In the genomic region with DNA sequence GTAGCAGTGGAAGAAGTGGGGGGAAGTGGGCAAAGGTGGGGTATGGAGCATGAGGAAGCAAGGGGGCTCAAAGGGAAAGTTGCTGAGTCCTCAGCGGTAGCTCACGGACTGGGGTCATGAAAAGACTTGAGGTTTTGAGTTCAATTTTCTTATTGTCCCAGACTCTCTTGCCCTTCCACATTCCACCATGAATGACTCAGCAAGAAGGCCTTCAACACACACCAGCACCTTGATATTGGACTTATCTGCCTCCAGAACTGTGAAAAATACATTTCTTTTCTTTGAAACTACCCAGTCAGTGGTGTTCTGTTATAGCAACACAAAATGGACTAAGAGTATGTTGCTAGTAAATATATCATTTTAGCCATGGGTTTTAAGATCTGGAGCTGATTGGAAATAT, we compare ENCODE assay signal across 1 cellular context.
TF ChIP-seq lines count a peak whose summit lies in the region.

No MANE protein-coding gene starts in this region.

TF ChIP-seq in SK-N-SH, 30 proteins besides CTCF, POLR2A, EP300 and RAD21 (continued from another document):
- TF ChIP-seq, protein P1, sequence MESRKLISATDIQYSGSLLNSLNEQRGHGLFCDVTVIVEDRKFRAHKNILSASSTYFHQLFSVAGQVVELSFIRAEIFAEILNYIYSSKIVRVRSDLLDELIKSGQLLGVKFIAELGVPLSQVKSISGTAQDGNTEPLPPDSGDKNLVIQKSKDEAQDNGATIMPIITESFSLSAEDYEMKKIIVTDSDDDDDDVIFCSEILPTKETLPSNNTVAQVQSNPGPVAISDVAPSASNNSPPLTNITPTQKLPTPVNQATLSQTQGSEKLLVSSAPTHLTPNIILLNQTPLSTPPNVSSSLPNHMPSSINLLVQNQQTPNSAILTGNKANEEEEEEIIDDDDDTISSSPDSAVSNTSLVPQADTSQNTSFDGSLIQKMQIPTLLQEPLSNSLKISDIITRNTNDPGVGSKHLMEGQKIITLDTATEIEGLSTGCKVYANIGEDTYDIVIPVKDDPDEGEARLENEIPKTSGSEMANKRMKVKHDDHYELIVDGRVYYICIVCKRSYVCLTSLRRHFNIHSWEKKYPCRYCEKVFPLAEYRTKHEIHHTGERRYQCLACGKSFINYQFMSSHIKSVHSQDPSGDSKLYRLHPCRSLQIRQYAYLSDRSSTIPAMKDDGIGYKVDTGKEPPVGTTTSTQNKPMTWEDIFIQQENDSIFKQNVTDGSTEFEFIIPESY (IDR thresholded peaks at IDR 0.05; ENCODE audit: borderline replicate concordance, low read depth): no peak
- peak; percentile 14; the same call in 1 of the 2 replicates for TF ChIP-seq FOSL2 (IDR thresholded peaks at IDR 0.05; ENCODE audit: borderline replicate concordance, low read depth)
- TF ChIP-seq, protein P2, sequence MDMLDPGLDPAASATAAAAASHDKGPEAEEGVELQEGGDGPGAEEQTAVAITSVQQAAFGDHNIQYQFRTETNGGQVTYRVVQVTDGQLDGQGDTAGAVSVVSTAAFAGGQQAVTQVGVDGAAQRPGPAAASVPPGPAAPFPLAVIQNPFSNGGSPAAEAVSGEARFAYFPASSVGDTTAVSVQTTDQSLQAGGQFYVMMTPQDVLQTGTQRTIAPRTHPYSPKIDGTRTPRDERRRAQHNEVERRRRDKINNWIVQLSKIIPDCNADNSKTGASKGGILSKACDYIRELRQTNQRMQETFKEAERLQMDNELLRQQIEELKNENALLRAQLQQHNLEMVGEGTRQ (IDR thresholded peaks at IDR 0.05; ENCODE audit: borderline replicate concordance, low read depth, low read length): no peak
